In genomic region chr6:29632789-29633531, GRCh38 we compare ENCODE assay signal across 8 cellular contexts. TPM values are rescaled to one million over a fixed set of nuclear protein-coding genes. Genes with fewer than 3 reads are reported as not detected.
DNase-seq lines count a peak whose midpoint lies in the region; ATAC-seq, FAIRE-seq and TF ChIP-seq lines count a peak whose summit lies in the region.

GABBR1 (minus strand) TSS chr6:29633183; CDS start chr6:29632385, 798 bp downstream.

- peak within 1 kb of the TSS; percentile 92 for H3K27ac Mint-ChIP-seq in GM23338
- peak within 1 kb of the TSS; percentile 6 for H3K27ac Mint-ChIP-seq in activated naive CD8-positive, alpha-beta T cell treated with anti-CD3 and anti-CD28 coated beads for 36 hours

- H3K9me3 ChIP-seq in SU-DHL-6 (ENCODE audit: insufficient read depth, low read length) (no peaks in the 10 kb centered on the region), osteoblast (ENCODE audit: low read depth, low read length) (no peaks in the 10 kb centered on the region), tibial artery (no peaks in the 10 kb centered on the region)

- peak within 1 kb of the TSS; percentile 96 for H3K27ac ChIP-seq in GM23338 (ENCODE audit: low read depth)
- H3K27ac ChIP-seq in SU-DHL-6 (ENCODE audit: low read depth, low read length), result no peak within 1 kb of the TSS
- H3K27ac ChIP-seq in osteoblast (ENCODE audit: low read depth, low read length), result no peak within 1 kb of the TSS
- H3K27ac ChIP-seq in tibial artery, result peak within 1 kb of the TSS; percentile 71 to 82

- H3K9ac ChIP-seq in SU-DHL-6 (ENCODE audit: low read length), result peak within 1 kb of the TSS; percentile 54

- peak within 1 kb of the TSS; percentile 86 for H3K4me3 Mint-ChIP-seq in GM23338
- peak within 1 kb of the TSS; percentile 80 for H3K4me3 Mint-ChIP-seq in activated naive CD8-positive, alpha-beta T cell treated with anti-CD3 and anti-CD28 coated beads for 36 hours

- peak within 1 kb of the TSS; percentile 91 for H3K4me2 ChIP-seq in GM23338
- peak within 1 kb of the TSS; percentile 78 for H3K4me2 ChIP-seq in SU-DHL-6 (ENCODE audit: low read depth, low read length, poor library complexity, severe bottlenecking)
- peak within 1 kb of the TSS; percentile 89 for H3K4me2 ChIP-seq in osteoblast (ENCODE audit: insufficient read depth, low read length)

- H3K36me3 ChIP-seq in GM23338 (ENCODE audit: insufficient read depth), result no peaks in the 10 kb centered on the region
- H3K36me3 ChIP-seq in SU-DHL-6 (ENCODE audit: low read length), result no peaks in the 10 kb centered on the region
- H3K36me3 ChIP-seq in osteoblast (ENCODE audit: insufficient read depth, low read length), result no peaks in the 10 kb centered on the region
- H3K36me3 ChIP-seq in tibial artery, result no peaks in the 10 kb centered on the region

- H3K9me3 Mint-ChIP-seq in GM23338, result no peaks in the 10 kb centered on the region
- no peaks in the 10 kb centered on the region for H3K9me3 Mint-ChIP-seq in activated naive CD8-positive, alpha-beta T cell treated with anti-CD3 and anti-CD28 coated beads for 36 hours

- ATAC-seq in GM23338, result peak; percentile 49

- TF ChIP-seq CTCF in D721Med (IDR thresholded peaks at IDR 0.05; ENCODE audit: insufficient read depth, missing control alignments) (no peak), GM23338 (conservative IDR thresholded peaks at IDR 0.05; ENCODE audit: low read depth in 2 of 2) (no peak), SU-DHL-6 (IDR thresholded peaks at IDR 0.05; ENCODE audit: insufficient read depth, low read length, poor library complexity, severe bottlenecking) (no peak), osteoblast (IDR thresholded peaks at IDR 0.05; ENCODE audit: extremely low read depth, low read depth, low read length) (no peak), tibial artery (IDR thresholded peaks at IDR 0.05) (no peak)

- no peaks in the 10 kb centered on the region for H3K27me3 ChIP-seq in GM23338 (ENCODE audit: insufficient read depth)
- H3K27me3 ChIP-seq in SU-DHL-6 (ENCODE audit: low read length), result no peaks in the 10 kb centered on the region
- H3K27me3 ChIP-seq in osteoblast (ENCODE audit: insufficient read depth, low read length), result no peaks in the 10 kb centered on the region
- no peaks in the 10 kb centered on the region for H3K27me3 ChIP-seq in tibial artery

- H3K4me1 Mint-ChIP-seq in GM23338, result peaks cover 57% of the 10 kb centered on the region
- peaks cover 33% of the 10 kb centered on the region for H3K4me1 Mint-ChIP-seq in activated naive CD8-positive, alpha-beta T cell treated with anti-CD3 and anti-CD28 coated beads for 36 hours

- H3F3A ChIP-seq in GM23338 (replicated peaks; ENCODE audit: low read depth), result peaks cover 19% of the 10 kb centered on the region
- peaks cover 14% of the 10 kb centered on the region for H3F3A ChIP-seq in SU-DHL-6 (ENCODE audit: insufficient read depth)

- no peaks in the 10 kb centered on the region for H3K9me2 ChIP-seq in GM23338 (ENCODE audit: insufficient read depth)
- no peaks in the 10 kb centered on the region for H3K9me2 ChIP-seq in SU-DHL-6 (replicated peaks; ENCODE audit: insufficient read depth, low read length)

- H3K4me3 ChIP-seq in GM23338 (peak within 1 kb of the TSS; percentile 93), SU-DHL-6 (ENCODE audit: insufficient read depth, low read length, poor library complexity, severe bottlenecking) (peak within 1 kb of the TSS; percentile 66), osteoblast (ENCODE audit: insufficient read depth, low read length) (peak within 1 kb of the TSS; percentile 78), tibial artery (peak within 1 kb of the TSS; percentile 83 to 85)

- intact Hi-C loops in tibial artery (cut with DNase I; ENCODE audit: low total_unique reads), result loop anchor here (2.0 kb wide), 1 partner anchor 498 kb away; no protein-coding TSS in a partner anchor

- H3K79me2 ChIP-seq in GM23338 (replicated peaks; ENCODE audit: insufficient read depth) (peaks cover 39% of the 10 kb centered on the region), SU-DHL-6 (ENCODE audit: insufficient read depth, low read length) (no peaks in the 10 kb centered on the region), osteoblast (ENCODE audit: insufficient read depth, low read length) (peaks cover 3% of the 10 kb centered on the region)

- peaks cover 14% of the 10 kb centered on the region for H3K27me3 Mint-ChIP-seq in GM23338 (ENCODE audit: insufficient read depth, low read depth, poor library complexity)
- H3K27me3 Mint-ChIP-seq in activated naive CD8-positive, alpha-beta T cell treated with anti-CD3 and anti-CD28 coated beads for 36 hours, result peaks cover 4% of the 10 kb centered on the region

- H4K20me1 ChIP-seq in GM23338 (replicated peaks; ENCODE audit: insufficient read depth), result peaks cover 9% of the 10 kb centered on the region; the same call in 1 of the 2 replicates
- H4K20me1 ChIP-seq in SU-DHL-6 (ENCODE audit: low read depth, low read length), result no peaks in the 10 kb centered on the region
- H4K20me1 ChIP-seq in osteoblast (ENCODE audit: insufficient read depth, low read length), result peaks cover 7% of the 10 kb centered on the region

- peaks cover 3% of the 10 kb centered on the region; the same call in 2 of the 3 replicates for H3K36me3 Mint-ChIP-seq in GM23338 (ENCODE audit: low read depth)
- peaks cover 1% of the 10 kb centered on the region for H3K36me3 Mint-ChIP-seq in activated naive CD8-positive, alpha-beta T cell treated with anti-CD3 and anti-CD28 coated beads for 36 hours

- H3K4me1 ChIP-seq in GM23338 (ENCODE audit: insufficient read depth) (peaks cover 41% of the 10 kb centered on the region), osteoblast (ENCODE audit: insufficient read depth, low read length) (peaks cover 24% of the 10 kb centered on the region), tibial artery (peaks cover 0 to 28% (median 18%) of the 10 kb centered on the region in 4 donors)

- H2AFZ ChIP-seq in GM23338 (peak within 1 kb of the TSS; percentile 56), SU-DHL-6 (ENCODE audit: low read depth, low read length, severe bottlenecking) (peak within 1 kb of the TSS; percentile 95), osteoblast (ENCODE audit: low read length) (peak within 1 kb of the TSS; percentile 85)

- DNase-seq in D721Med (ENCODE audit: insufficient read length, low spot score) (peak; percentile 88), GM23338 (ENCODE audit: low spot score) (peak; percentile 95), NCI-H1048 (lab: John Stamatoyannopoulos, UW) (peak; percentile 84), glomerular visceral epithelial cell (ENCODE audit: extremely low spot score) (peak; percentile 90), osteoblast (ENCODE audit: insufficient read length, low spot score, missing footprints) (peak; percentile 99), tibial artery (peak; percentile 87 to 96)
- peak; percentile 77 for DNase-seq in activated naive CD8-positive, alpha-beta T cell treated with anti-CD3 and anti-CD28 coated beads for 36 hours

- FAIRE-seq in D721Med (lab: Jason Lieb, UNC), result no peak

TF ChIP-seq in GM23338, 12 proteins besides CTCF, POLR2A, EP300 and RAD21 (continues in another document):
- TF ChIP-seq JUNB (IDR thresholded peaks at IDR 0.05; ENCODE audit: unreplicated experiment) (no peak), ZNF114 (CRISPR knock-in tag; IDR thresholded peaks at IDR 0.05) (no peak), ZNF331 (CRISPR knock-in tag; IDR thresholded peaks at IDR 0.05; ENCODE audit: low read depth) (no peak)

RNA-seq across cellular contexts. Expression of gene GABBR1, which starts in this region (rescaled TPM):
- total RNA-seq in GM23338 (2014; rRNA removed; shearing (Covaris generic)), result 50.2 and 78.9 TPM in 2 replicates
- polyA plus RNA-seq in GM23338 (2016; fragmentation: Nextera tagmentation; extraction: Ambion mirVana), result 36.6 and 42.8 TPM in 2 replicates
- total RNA-seq in activated naive CD8-positive, alpha-beta T cell treated with anti-CD3 and anti-CD28 coated beads for 36 hours, result 1 to 10 TPM; 7.2 to 7.6 TPM
- 7.6 and 10.9 TPM in 2 replicates for total RNA-seq in osteoblast

Comparison
In these comparisons a context has a peak if more than half of its experiments do, and no peak if none do; other contexts are left out.
1. H3K27ac ChIP-seq: peak in GM23338 (single experiment) and tibial artery (2 of 2); none in SU-DHL-6 (single experiment) and osteoblast (single experiment).
2. Peak in every context shown above with its lines, with median percentiles within 50 percentile points of each other: DNase-seq, H2AFZ ChIP-seq, H3K4me2 ChIP-seq and H3K4me3 ChIP-seq.